31 cellular contexts compared by ENCODE assay signal in the genomic region with DNA sequence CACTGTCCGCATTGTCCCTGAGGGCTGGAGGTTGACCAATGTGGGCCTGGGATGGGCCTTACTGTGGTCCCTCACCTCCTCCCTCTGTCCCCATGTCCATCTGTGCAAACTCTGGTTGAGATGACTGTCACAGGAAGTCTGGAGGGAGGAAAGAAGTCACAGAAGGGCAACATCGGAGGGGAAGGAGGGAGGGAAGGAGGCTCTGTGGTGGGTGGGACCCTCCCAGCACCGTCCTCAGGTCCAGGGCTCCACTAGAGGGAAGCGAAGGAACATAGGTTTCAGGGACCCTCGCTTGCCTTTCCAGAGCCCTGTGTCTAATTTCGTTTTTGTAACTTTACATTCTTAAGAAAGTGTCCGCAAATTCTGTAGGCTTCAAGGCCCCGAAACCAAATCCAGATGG.
DNase-seq lines count a peak whose midpoint lies in the region; ATAC-seq, FAIRE-seq and TF ChIP-seq lines count a peak whose summit lies in the region.
"Had no signal": no experiment of that assay in that cellular context is flagged by ENCODE, and none has a peak within 500 bp of the region (broad histone marks: within the 10 kb centered on the region; RNA-seq: fewer than 3 reads in every experiment).

No MANE protein-coding gene starts in this region.

- dilution Hi-C loops in keratinocyte (cut with MboI; ENCODE audit: extremely low pct_ligation_motif_present, low sequenced_read_pairs): no loop called here

- no peaks in the 10 kb centered on the region for H3K9me1 ChIP-seq in keratinocyte (ENCODE audit: control insufficient read depth, extremely low read depth, insufficient read depth, low read length)

- no peak for FAIRE-seq in keratinocyte (lab: Jason Lieb, UNC)
- FAIRE-seq: A549, GM12878, HepG2, RCC 7860 had no signal

- H3K27ac ChIP-seq in DND-41 (ENCODE audit: low read length): no peak overlapping the region
- H3K27ac ChIP-seq in breast epithelium: peak overlapping the region; percentile 36 to 64
- H3K27ac ChIP-seq in keratinocyte (ENCODE audit: control insufficient read depth, insufficient read depth, low read length): no peak overlapping the region
- H3K27ac ChIP-seq in suprapubic skin: peak overlapping the region; percentile 51
- H3K27ac ChIP-seq: cardiac muscle cell, colonic mucosa, heart left ventricle, psoas muscle, upper lobe of right lung had no signal

- DNase-seq in DND-41 (no peak), breast epithelium (ENCODE audit: low spot score in 2 of 2) (no peak), keratinocyte (ENCODE audit: low read depth, low spot score) (no peak), suprapubic skin (ENCODE audit: low spot score in 2 of 2) (no peak), globus pallidus (ENCODE audit: low spot score) (no peak), BE2C (no peak)
- DNase-seq: activated CD4-positive, alpha-beta T cell treated with anti-CD3 and anti-CD28 coated beads, Interleukin-2, amount 50 U/mL, for 1 hour; activated CD4-positive, CD25-positive, alpha-beta regulatory T cell; activated effector memory CD4-positive, alpha-beta T cell treated with anti-CD3 and anti-CD28 coated beads, Interleukin-2, amount 50 U/mL, for 16 hours; activated T-cell treated with anti-CD3 and anti-CD28 coated beads, Interleukin-2, amount 50 U/mL, for 1 hour; aorta; colonic mucosa; DMS153; effector CD8-positive, alpha-beta T cell; H9; heart left ventricle; naive thymus-derived CD4-positive, alpha-beta T cell; NCI-H1694 treated with DMSO at 0.1 percent for 48 hours; NCI-H446 treated with DMSO at 0.1 percent for 48 hours; NCI-H82; nucleus accumbens; psoas muscle; upper lobe of right lung had no signal

- no peaks in the 10 kb centered on the region for H3K79me2 ChIP-seq in DND-41 (ENCODE audit: insufficient read depth, low read length)
- H3K79me2 ChIP-seq in keratinocyte (ENCODE audit: control insufficient read depth, insufficient read depth, low read length): no peaks in the 10 kb centered on the region

- H3K27me3 ChIP-seq in DND-41 (ENCODE audit: insufficient read depth, low read length, poor library complexity) (no peaks in the 10 kb centered on the region), breast epithelium (no peaks in the 10 kb centered on the region), keratinocyte (ENCODE audit: control insufficient read depth, extremely low read depth, insufficient read depth, low read length) (no peaks in the 10 kb centered on the region), suprapubic skin (no peaks in the 10 kb centered on the region), BE2C (no peaks in the 10 kb centered on the region)
- H3K27me3 ChIP-seq: cardiac muscle cell, colonic mucosa, heart left ventricle, upper lobe of right lung had no signal

- H3K36me3 ChIP-seq in DND-41 (ENCODE audit: insufficient read depth, low read length) (no peaks in the 10 kb centered on the region), breast epithelium (no peaks in the 10 kb centered on the region), keratinocyte (ENCODE audit: control insufficient read depth in 2 of 2, extremely low read depth in 1 of 2, insufficient read depth in 2 of 2, low read length in 2 of 2) (no peaks in the 10 kb centered on the region), suprapubic skin (no peaks in the 10 kb centered on the region), BE2C (no peaks in the 10 kb centered on the region)
- H3K36me3 ChIP-seq: cardiac muscle cell, colonic mucosa, heart left ventricle, upper lobe of right lung had no signal

- H3K4me1 ChIP-seq in DND-41 (ENCODE audit: insufficient read depth, low read length): no peaks in the 10 kb centered on the region
- no peaks in the 10 kb centered on the region for H3K4me1 ChIP-seq in breast epithelium
- peaks cover 26% of the 10 kb centered on the region for H3K4me1 ChIP-seq in keratinocyte (ENCODE audit: control insufficient read depth, extremely low read depth, insufficient read depth, low read length)
- peaks cover 28% of the 10 kb centered on the region for H3K4me1 ChIP-seq in suprapubic skin
- H3K4me1 ChIP-seq in BE2C: no peaks in the 10 kb centered on the region
- H3K4me1 ChIP-seq: colonic mucosa, psoas muscle, upper lobe of right lung had no signal

- no peak for TF ChIP-seq EP300 in suprapubic skin (IDR thresholded peaks at IDR 0.05)

- H3K4me3 ChIP-seq in DND-41 (ENCODE audit: low read depth in 1 of 2, low read length in 2 of 2): no peak overlapping the region
- H3K4me3 ChIP-seq in breast epithelium: no peak overlapping the region
- no peak overlapping the region for H3K4me3 ChIP-seq in keratinocyte (ENCODE audit: control insufficient read depth in 2 of 3, extremely low read depth in 1 of 3, insufficient read depth in 2 of 3, low read depth in 1 of 3, low read length in 3 of 3)
- no peak overlapping the region for H3K4me3 ChIP-seq in suprapubic skin
- no peak overlapping the region for H3K4me3 ChIP-seq in BE2C (ENCODE audit: low read depth, low read length)
- H3K4me3 ChIP-seq: A549, cardiac muscle cell, colonic mucosa, GM12878, heart left ventricle, psoas muscle, upper lobe of right lung had no signal

- 90% methylated on average over 8 of the region's 8 CpGs for WGBS in suprapubic skin

- no peak overlapping the region for H3K4me2 ChIP-seq in DND-41 (ENCODE audit: insufficient read depth, low read length)
- H3K4me2 ChIP-seq in keratinocyte (ENCODE audit: control insufficient read depth, extremely low read depth, insufficient read depth, low read depth, low read length): no peak overlapping the region
- H3K4me2 ChIP-seq: A549 had no signal

- TF ChIP-seq POLR2A in breast epithelium (IDR thresholded peaks at IDR 0.05): no peak
- TF ChIP-seq POLR2A in suprapubic skin (IDR thresholded peaks at IDR 0.05): no peak

- peak; percentile 27 for TF ChIP-seq CTCF in DND-41 (IDR thresholded peaks at IDR 0.05; ENCODE audit: borderline replicate concordance, extremely low read depth, low read length, poor library complexity, severe bottlenecking)
- no peak for TF ChIP-seq CTCF in breast epithelium (IDR thresholded peaks at IDR 0.05)
- no peak for TF ChIP-seq CTCF in keratinocyte (optimal IDR thresholded peaks at IDR 0.05 in 1 of 3, IDR thresholded peaks at IDR 0.05 in 1 of 3, conservative IDR thresholded peaks at IDR 0.05 in 1 of 3; ENCODE audit: extremely low read depth in 1 of 3, insufficient read depth in 2 of 3, low read length in 3 of 3)
- TF ChIP-seq CTCF in suprapubic skin (IDR thresholded peaks at IDR 0.05): no peak
- TF ChIP-seq CTCF in BE2C (IDR thresholded peaks at IDR 0.05; ENCODE audit: low read depth, low read length): no peak

- H2AFZ ChIP-seq in DND-41 (ENCODE audit: low read depth, low read length) (no peak overlapping the region), keratinocyte (ENCODE audit: control insufficient read depth, low read length) (peak overlapping the region; percentile 79)

- no peaks in the 10 kb centered on the region for H4K20me1 ChIP-seq in DND-41 (ENCODE audit: insufficient read depth, low read length)
- no peaks in the 10 kb centered on the region for H4K20me1 ChIP-seq in keratinocyte (ENCODE audit: control insufficient read depth, extremely low read depth, insufficient read depth, low read length)

- ATAC-seq in DND-41 (ENCODE audit: insufficient read depth, low read depth): no peak; the same call in 2 of the 3 replicates
- ATAC-seq in HG02623 (IDR thresholded peaks at IDR 0.05; ENCODE audit: unreplicated experiment): no peak
- no peak for ATAC-seq in HG02678 (IDR thresholded peaks at IDR 0.05; ENCODE audit: unreplicated experiment)
- ATAC-seq: A549; GM12878; heart left ventricle; HepG2; naive thymus-derived CD4-positive, alpha-beta T cell; psoas muscle; stimulated activated memory B cell treated with anti-CD40 and anti-IgM and Interleukin-4, amounts not matched to agents 10 μg/mL and 1 μg/mL and 100 μg/mL, for 72 hours; upper lobe of right lung had no signal

- intact Hi-C loops in breast epithelium (cut with DNase I; ENCODE audit: low total_unique reads): no loop called here

- H3K9ac ChIP-seq in DND-41 (ENCODE audit: low read depth, low read length): no peak overlapping the region
- no peak overlapping the region for H3K9ac ChIP-seq in keratinocyte (ENCODE audit: control insufficient read depth, extremely low read depth, insufficient read depth, low read length)

- H3K9me3 ChIP-seq in DND-41 (ENCODE audit: insufficient read depth, low read length, severe bottlenecking) (no peaks in the 10 kb centered on the region), breast epithelium (no peaks in the 10 kb centered on the region), keratinocyte (ENCODE audit: control insufficient read depth, low read depth, low read length) (no peaks in the 10 kb centered on the region), suprapubic skin (no peaks in the 10 kb centered on the region), BE2C (no peaks in the 10 kb centered on the region; the same call in 1 of the 2 replicates)
- H3K9me3 ChIP-seq: A549, colonic mucosa, heart left ventricle, psoas muscle, upper lobe of right lung had no signal

Comparison
In these comparisons a context has a peak if more than half of its experiments do, and no peak if none do; other contexts are left out.
1. H3K27ac ChIP-seq: peak in breast epithelium (2 of 2) and suprapubic skin (single experiment); none in DND-41 (single experiment) and keratinocyte (single experiment).